In the genomic region with DNA sequence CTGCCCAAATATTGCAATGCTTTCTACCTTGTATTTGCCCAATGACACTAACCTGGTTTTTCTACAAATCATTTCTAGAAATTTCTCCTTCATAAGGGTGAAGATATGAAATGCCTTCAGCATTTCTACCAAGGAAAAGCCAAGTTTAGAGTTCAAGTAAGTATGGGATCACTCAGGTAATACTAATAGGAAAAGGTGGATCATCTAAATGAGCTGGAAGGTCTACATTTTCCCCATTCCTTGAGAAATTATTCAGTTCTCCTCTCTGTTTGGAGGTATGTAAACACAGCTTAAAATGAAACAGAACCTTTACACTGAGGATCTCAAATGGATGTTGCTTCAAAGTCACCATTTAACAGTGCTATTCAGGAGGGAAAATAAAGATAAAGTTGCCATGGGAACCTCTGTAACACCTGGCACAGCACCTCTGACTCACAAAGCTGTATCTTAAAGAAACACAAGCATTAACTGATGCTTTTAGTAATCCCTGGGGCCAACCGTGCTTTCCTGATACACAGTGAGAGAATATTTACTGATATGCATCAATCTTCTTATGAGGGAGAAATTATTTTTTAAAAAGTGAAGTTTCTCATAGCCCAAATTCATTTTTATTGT, we compare ENCODE assay signal across 26 cellular contexts.
DNase-seq lines count a peak whose midpoint lies in the region; ATAC-seq and TF ChIP-seq lines count a peak whose summit lies in the region.
"Had no signal": no experiment of that assay in that cellular context is flagged by ENCODE, and none has a peak within 500 bp of the region (broad histone marks: within the 10 kb centered on the region; RNA-seq: fewer than 3 reads in every experiment).

No MANE protein-coding gene starts in this region.

- H3K36me3 Mint-ChIP-seq in progenitor cell of endocrine pancreas (ENCODE audit: insufficient read depth) (no peaks in the 10 kb centered on the region), glutamatergic neuron (ENCODE audit: unreplicated experiment) (peaks cover 3% of the 10 kb centered on the region)
- H3K36me3 Mint-ChIP-seq: activated naive CD4-positive, alpha-beta T cell treated with anti-CD3 and anti-CD28 coated beads, Interleukin-2, amount 50 U/mL, for 72 hours; stimulated activated naive B cell treated with anti-CD40 and anti-IgM and Interleukin-4, amounts not matched to agents 10 μg/mL and 1 μg/mL and 100 μg/mL, for 72 hours had no signal

- peaks cover 4% of the 10 kb centered on the region for H3K27me3 Mint-ChIP-seq in progenitor cell of endocrine pancreas
- H3K27me3 Mint-ChIP-seq in glutamatergic neuron (ENCODE audit: unreplicated experiment), result peaks cover 2% of the 10 kb centered on the region
- H3K27me3 Mint-ChIP-seq: stimulated activated naive B cell treated with anti-CD40 and anti-IgM and Interleukin-4, amounts not matched to agents 10 μg/mL and 1 μg/mL and 100 μg/mL, for 72 hours had no signal

- TF ChIP-seq EP300 in stomach (IDR thresholded peaks at IDR 0.05), result no peak

- H3K9me3 Mint-ChIP-seq in progenitor cell of endocrine pancreas (ENCODE audit: low read depth) (no peaks in the 10 kb centered on the region), glutamatergic neuron (ENCODE audit: unreplicated experiment) (no peaks in the 10 kb centered on the region)
- H3K9me3 Mint-ChIP-seq: activated naive CD4-positive, alpha-beta T cell treated with anti-CD3 and anti-CD28 coated beads, Interleukin-2, amount 50 U/mL, for 72 hours had no signal

- 3 to 21% (median 13%) methylated on average over 1 of the region's 1 CpG for WGBS in stomach, 5 donors

- intact Hi-C loops in stomach (cut with DNase I; ENCODE audit: low total_unique reads), result no loop called here

- no peak for TF ChIP-seq POLR2A in stomach (IDR thresholded peaks at IDR 0.05)

- H3K4me3 Mint-ChIP-seq in progenitor cell of endocrine pancreas (ENCODE audit: low read depth) (no peak overlapping the region), glutamatergic neuron (ENCODE audit: unreplicated experiment) (no peak overlapping the region)
- H3K4me3 Mint-ChIP-seq: activated CD4-positive, alpha-beta T cell treated with anti-CD3 and anti-CD28 coated beads for 36 hours; B cell; effector memory CD8-positive, alpha-beta T cell; stimulated activated naive B cell treated with anti-CD40 and anti-IgM and Interleukin-4, amounts not matched to agents 10 μg/mL and 1 μg/mL and 100 μg/mL, for 72 hours had no signal

- peaks cover under 1% of the 10 kb centered on the region for H3K27me3 ChIP-seq in foreskin keratinocyte
- no peaks in the 10 kb centered on the region for H3K27me3 ChIP-seq in stomach
- H3K27me3 ChIP-seq: cardiac muscle cell, neutrophil, uterus had no signal

- H3K36me3 ChIP-seq in stomach, result no peaks in the 10 kb centered on the region
- H3K36me3 ChIP-seq: cardiac muscle cell, heart left ventricle, neutrophil, prostate gland, uterus had no signal

- no peak for TF ChIP-seq CTCF in foreskin keratinocyte (conservative IDR thresholded peaks at IDR 0.05)
- no peak for TF ChIP-seq CTCF in progenitor cell of endocrine pancreas (IDR thresholded peaks at IDR 0.05; ENCODE audit: unreplicated experiment)
- no peak for TF ChIP-seq CTCF in glutamatergic neuron (IDR thresholded peaks at IDR 0.05; ENCODE audit: partially characterized antibody, unreplicated experiment)
- no peak for TF ChIP-seq CTCF in stomach (IDR thresholded peaks at IDR 0.05)

- H3K27ac Mint-ChIP-seq in progenitor cell of endocrine pancreas (peak overlapping the region; percentile 50), glutamatergic neuron (ENCODE audit: unreplicated experiment) (no peak overlapping the region)
- H3K27ac Mint-ChIP-seq: activated CD4-positive, alpha-beta T cell treated with anti-CD3 and anti-CD28 coated beads for 36 hours; activated naive CD4-positive, alpha-beta T cell treated with anti-CD3 and anti-CD28 coated beads, Interleukin-2, amount 50 U/mL, for 72 hours; B cell; effector memory CD8-positive, alpha-beta T cell; stimulated activated naive B cell treated with anti-CD40 and anti-IgM and Interleukin-4, amounts not matched to agents 10 μg/mL and 1 μg/mL and 100 μg/mL, for 72 hours had no signal

- ATAC-seq in foreskin keratinocyte (peak; percentile 82), HG03342 (IDR thresholded peaks at IDR 0.05; ENCODE audit: unreplicated experiment) (no peak)
- ATAC-seq: activated CD4-positive, alpha-beta T cell treated with anti-CD3 and anti-CD28 coated beads for 36 hours; activated naive CD4-positive, alpha-beta T cell treated with anti-CD3 and anti-CD28 coated beads, Interleukin-2, amount 50 U/mL, for 72 hours; effector memory CD8-positive, alpha-beta T cell; heart left ventricle; stimulated activated naive B cell treated with anti-CD40 and anti-IgM and Interleukin-4, amounts not matched to agents 10 μg/mL and 1 μg/mL and 100 μg/mL, for 72 hours had no signal

- peaks cover 25% of the 10 kb centered on the region for H3K4me1 ChIP-seq in foreskin keratinocyte
- H3K4me1 ChIP-seq in stomach, result peaks cover 0 to 22% (median 0%) of the 10 kb centered on the region in 4 donors
- H3K4me1 ChIP-seq: heart left ventricle, prostate gland, uterus had no signal

- H3K4me3 ChIP-seq in stomach, result no peak overlapping the region
- H3K4me3 ChIP-seq: cardiac muscle cell, heart left ventricle, prostate gland, uterus had no signal

- H3K4me1 Mint-ChIP-seq in progenitor cell of endocrine pancreas (ENCODE audit: low read depth), result peaks cover 21% of the 10 kb centered on the region
- H3K4me1 Mint-ChIP-seq in glutamatergic neuron (ENCODE audit: low read depth, unreplicated experiment), result no peaks in the 10 kb centered on the region
- H3K4me1 Mint-ChIP-seq: activated CD4-positive, alpha-beta T cell treated with anti-CD3 and anti-CD28 coated beads for 36 hours; stimulated activated naive B cell treated with anti-CD40 and anti-IgM and Interleukin-4, amounts not matched to agents 10 μg/mL and 1 μg/mL and 100 μg/mL, for 72 hours had no signal

- no peaks in the 10 kb centered on the region for H3K9me3 ChIP-seq in stomach
- H3K9me3 ChIP-seq: heart left ventricle, neutrophil, prostate gland, uterus had no signal

- DNase-seq in DMS79 treated with DMSO at 0.1 percent for 48 hours (lab: John Stamatoyannopoulos, UW) (peak; percentile 29), DMS79 (lab: John Stamatoyannopoulos, UW) (no peak), NCI-H146 treated with DMSO at 0.1 percent for 48 hours (lab: John Stamatoyannopoulos, UW; ENCODE audit: unreplicated experiment) (peak; percentile 80), foreskin keratinocyte (peak; percentile 36 to 63), progenitor cell of endocrine pancreas (ENCODE audit: low spot score, unreplicated experiment) (no peak), glutamatergic neuron (no peak), stomach (no peak)
- DNase-seq: activated CD4-positive, alpha-beta T cell treated with anti-CD3 and anti-CD28 coated beads for 36 hours; activated T-cell treated with anti-CD3 and anti-CD28 coated beads for 4 hours; cortex of kidney; effector memory CD8-positive, alpha-beta T cell; erythroblast; heart left ventricle; left cardiac atrium; mesenchymal stem cell; NCI-H1930; SHP77; stimulated activated CD4-positive, alpha-beta T cell treated with anti-CD3 and anti-CD28 coated beads, Interleukin-15, amount 100 ng/mL, for 24 hours; stimulated activated naive B cell treated with anti-CD40 and anti-IgM and Interleukin-4, amounts not matched to agents 10 μg/mL and 1 μg/mL and 100 μg/mL, for 72 hours; uterus had no signal

- no peak overlapping the region for H3K27ac ChIP-seq in foreskin keratinocyte
- H3K27ac ChIP-seq in stomach, result no peak overlapping the region
- H3K27ac ChIP-seq: cardiac muscle cell, heart left ventricle, neutrophil, prostate gland, uterus had no signal

Comparison
In these comparisons a context has a peak if more than half of its experiments do, and no peak if none do; other contexts are left out.
1. DNase-seq: peak in DMS79 treated with DMSO at 0.1 percent for 48 hours (single experiment), NCI-H146 treated with DMSO at 0.1 percent for 48 hours (single experiment) and foreskin keratinocyte (2 of 2); none in DMS79 (single experiment), progenitor cell of endocrine pancreas (single experiment), glutamatergic neuron (single experiment) and stomach (single experiment).